8 cellular contexts compared by ENCODE assay signal in the genomic region with DNA sequence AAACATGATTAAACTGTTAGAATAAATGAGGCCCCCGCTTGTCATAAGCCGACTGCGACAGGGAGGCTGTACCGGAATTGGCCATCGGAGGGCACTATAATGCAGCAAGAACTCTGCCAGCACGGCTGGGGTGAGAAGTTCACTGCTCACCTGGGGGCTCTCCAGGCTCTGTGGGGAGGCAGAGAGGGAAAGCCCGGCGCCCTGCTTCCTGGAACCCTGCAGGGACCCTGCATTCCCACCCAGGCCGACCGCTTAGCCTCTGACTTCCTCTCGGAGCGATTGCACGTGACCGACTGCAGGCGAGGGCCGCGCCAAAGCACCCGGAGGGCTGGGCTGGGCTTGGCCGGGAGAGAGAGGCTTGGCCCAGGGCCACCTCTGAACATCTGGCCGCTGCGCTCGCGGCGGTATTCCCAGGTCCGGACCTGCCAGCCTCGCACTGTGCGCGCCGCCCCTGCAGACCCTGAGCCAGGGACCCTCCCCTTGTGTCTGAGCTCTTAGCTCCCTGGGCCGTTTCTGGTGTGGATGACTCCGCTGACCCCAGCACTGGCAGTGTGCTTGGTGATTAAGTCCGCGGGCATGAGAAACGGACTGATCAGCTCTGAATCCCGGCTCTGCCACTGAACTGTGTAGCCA. TPM values are rescaled to one million over a fixed set of nuclear protein-coding genes. Genes with fewer than 3 reads are reported as not detected.
DNase-seq lines count a peak whose midpoint lies in the region; ATAC-seq lines count a peak whose summit lies in the region.

No MANE protein-coding gene starts in this region.

- H3K4me1 Mint-ChIP-seq in activated T-cell treated with anti-CD3 and anti-CD28 coated beads, Interleukin-2, amount 50 U/mL, for 4 hours (ENCODE audit: low read depth) = peaks cover 13% of the 10 kb centered on the region
- peaks cover 2 to 15% (median 6%) of the 10 kb centered on the region in 4 donors for H3K4me1 Mint-ChIP-seq in naive thymus-derived CD8-positive, alpha-beta T cell
- no peaks in the 10 kb centered on the region for H3K4me1 Mint-ChIP-seq in stimulated activated effector memory CD8-positive, alpha-beta T cell treated with anti-CD3 and anti-CD28 coated beads, Interleukin-12 subunit alpha, Interleukin-12 subunit beta, amount 100 ng/mL, for 72 hours

- in situ Hi-C loops in KBM-7 (cut with MboI; ENCODE audit: low pct_unique_long_range_greater_than_20kb, low sequenced_read_pairs) = no loop called here

- DNase-seq in DMS53 (lab: John Stamatoyannopoulos, UW) (peak; percentile 85), KBM-7 (peak; percentile 74), OCI-M2 (lab: John Stamatoyannopoulos, UW; ENCODE audit: unreplicated experiment) (peak; percentile 50), fibroblast of gingiva (ENCODE audit: low read depth) (peak; percentile 51)
- DNase-seq in activated T-cell treated with anti-CD3 and anti-CD28 coated beads, Interleukin-2, amount 50 U/mL, for 4 hours = peak; percentile 85
- peak; percentile 68 to 90 (median 81) for DNase-seq in naive thymus-derived CD8-positive, alpha-beta T cell
- DNase-seq in stimulated activated effector memory CD8-positive, alpha-beta T cell treated with anti-CD3 and anti-CD28 coated beads, Interleukin-12 subunit alpha, Interleukin-12 subunit beta, amount 100 ng/mL, for 72 hours (ENCODE audit: low spot score in 2 of 2) = peak; percentile 71 to 93

- no peaks in the 10 kb centered on the region for H3K27me3 Mint-ChIP-seq in activated T-cell treated with anti-CD3 and anti-CD28 coated beads, Interleukin-2, amount 50 U/mL, for 4 hours (ENCODE audit: low read depth)
- no peaks in the 10 kb centered on the region for H3K27me3 Mint-ChIP-seq in naive thymus-derived CD8-positive, alpha-beta T cell

- peaks cover 2% of the 10 kb centered on the region for H3K36me3 Mint-ChIP-seq in activated T-cell treated with anti-CD3 and anti-CD28 coated beads, Interleukin-2, amount 50 U/mL, for 4 hours (ENCODE audit: insufficient read depth)
- H3K36me3 Mint-ChIP-seq in naive thymus-derived CD8-positive, alpha-beta T cell = no peaks in the 10 kb centered on the region
- H3K36me3 Mint-ChIP-seq in stimulated activated effector memory CD8-positive, alpha-beta T cell treated with anti-CD3 and anti-CD28 coated beads, Interleukin-12 subunit alpha, Interleukin-12 subunit beta, amount 100 ng/mL, for 72 hours = no peaks in the 10 kb centered on the region

- no peaks in the 10 kb centered on the region for H3K9me3 Mint-ChIP-seq in activated T-cell treated with anti-CD3 and anti-CD28 coated beads, Interleukin-2, amount 50 U/mL, for 4 hours
- H3K9me3 Mint-ChIP-seq in naive thymus-derived CD8-positive, alpha-beta T cell = no peaks in the 10 kb centered on the region
- H3K9me3 Mint-ChIP-seq in stimulated activated effector memory CD8-positive, alpha-beta T cell treated with anti-CD3 and anti-CD28 coated beads, Interleukin-12 subunit alpha, Interleukin-12 subunit beta, amount 100 ng/mL, for 72 hours = no peaks in the 10 kb centered on the region

- POLR2A ChIA-PET in naive thymus-derived CD8-positive, alpha-beta T cell (lab: Charles Lee) = interaction anchor here (1.2 to 1.5 kb wide), 3 partner anchors 61 to 266 kb away, joined by 3 to 13 read pairs (median 6); no protein-coding TSS in a partner anchor

- H3K27ac Mint-ChIP-seq in naive thymus-derived CD8-positive, alpha-beta T cell = peak overlapping the region in 8 of 10 donors; percentile 1 to 74 (median 42)
- H3K27ac Mint-ChIP-seq in stimulated activated effector memory CD8-positive, alpha-beta T cell treated with anti-CD3 and anti-CD28 coated beads, Interleukin-12 subunit alpha, Interleukin-12 subunit beta, amount 100 ng/mL, for 72 hours = no peak overlapping the region

- H3K4me3 Mint-ChIP-seq in activated T-cell treated with anti-CD3 and anti-CD28 coated beads, Interleukin-2, amount 50 U/mL, for 4 hours = peak overlapping the region; percentile 37
- H3K4me3 Mint-ChIP-seq in naive thymus-derived CD8-positive, alpha-beta T cell = peak overlapping the region; percentile 57 to 78 (median 67)
- peak overlapping the region; percentile 40 for H3K4me3 Mint-ChIP-seq in stimulated activated effector memory CD8-positive, alpha-beta T cell treated with anti-CD3 and anti-CD28 coated beads, Interleukin-12 subunit alpha, Interleukin-12 subunit beta, amount 100 ng/mL, for 72 hours

- peak; percentile 93 for ATAC-seq in GM21723 (IDR thresholded peaks at IDR 0.05; ENCODE audit: unreplicated experiment)
- ATAC-seq in activated T-cell treated with anti-CD3 and anti-CD28 coated beads, Interleukin-2, amount 50 U/mL, for 4 hours = peak; percentile 90 to 94
- ATAC-seq in naive thymus-derived CD8-positive, alpha-beta T cell = peak; percentile 94 to 95
- peak; percentile 90 for ATAC-seq in stimulated activated effector memory CD8-positive, alpha-beta T cell treated with anti-CD3 and anti-CD28 coated beads, Interleukin-12 subunit alpha, Interleukin-12 subunit beta, amount 100 ng/mL, for 72 hours

RNA-seq across cellular contexts. Expression of a gene that starts 26.2 kb away (rescaled TPM):
- total RNA-seq in activated T-cell treated with anti-CD3 and anti-CD28 coated beads, Interleukin-2, amount 50 U/mL, for 4 hours = not detected
- under 1 TPM in 1 of 2 experiments, not detected in 1; 0.23 TPM for total RNA-seq in naive thymus-derived CD8-positive, alpha-beta T cell
- under 1 TPM in 2 of 3 donors, not detected in 1; 0.12 to 0.16 TPM for polyA plus RNA-seq in naive thymus-derived CD8-positive, alpha-beta T cell

Comparison
In these comparisons a context has a peak if more than half of its experiments do, and no peak if none do; other contexts are left out.
1. Peak in every context shown above with its lines: DNase-seq and ATAC-seq.